In the genomic region with DNA sequence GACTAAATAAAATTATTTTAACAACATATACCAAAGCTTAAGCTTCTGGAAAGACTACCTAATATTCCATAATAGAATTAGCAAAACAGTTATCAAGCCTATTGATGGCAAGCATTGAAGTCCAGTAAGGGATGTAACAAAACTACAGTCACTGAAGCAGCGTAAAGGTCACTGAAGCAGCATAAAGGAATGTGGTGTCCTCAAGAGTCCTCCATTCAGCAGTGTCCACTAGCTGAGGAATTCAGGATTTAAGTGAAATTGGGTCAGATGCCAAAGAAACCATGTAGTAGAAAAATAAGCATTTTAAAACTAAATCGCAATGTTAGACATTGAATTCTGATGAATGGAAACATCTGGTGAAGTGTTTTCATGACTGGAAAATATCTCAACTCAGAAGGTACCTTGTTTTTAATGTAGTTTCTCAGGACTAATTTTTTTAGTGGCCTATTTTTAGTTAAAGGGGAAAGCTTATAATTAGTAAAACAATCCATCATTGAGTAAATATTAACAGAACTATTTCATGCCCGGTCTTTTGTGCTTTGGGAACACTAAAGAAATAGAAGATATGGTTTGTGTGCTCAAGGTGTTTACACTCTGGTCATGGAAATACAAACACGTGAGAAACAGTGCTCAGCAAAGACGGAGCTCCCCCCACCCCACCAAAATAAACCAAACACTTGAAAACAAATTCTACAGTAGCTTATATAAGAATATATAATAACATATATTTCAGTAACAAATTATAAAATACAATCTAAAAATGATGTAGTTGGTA, we compare ENCODE assay signal across 16 cellular contexts.
A peak's percentile ranks its signal among the peaks of the same experiment; 100 is the strongest.
DNase-seq lines count a peak whose midpoint lies in the region; FAIRE-seq and TF ChIP-seq lines count a peak whose summit lies in the region.
"Had no signal": no experiment of that assay in that cellular context is flagged by ENCODE, and none has a peak within 500 bp of the region (broad histone marks: within the 10 kb centered on the region; RNA-seq: fewer than 3 reads in every experiment).

No MANE protein-coding gene starts in this region.

- H2AK5ac ChIP-seq in H9 (ENCODE audit: insufficient read length, low read length) = no peak overlapping the region

- H3K23me2 ChIP-seq in H9 (ENCODE audit: insufficient read length, low read depth, low read length, poor library complexity, severe bottlenecking) = no peaks in the 10 kb centered on the region

- H3K27ac ChIP-seq in smooth muscle cell (ENCODE audit: low read depth) (no peak overlapping the region), H9 (ENCODE audit: insufficient read length, low read depth, low read length) (no peak overlapping the region)

- H4K5ac ChIP-seq in H9 (ENCODE audit: insufficient read length, low read depth, low read length) = no peak overlapping the region

- H4K91ac ChIP-seq in H9 (ENCODE audit: insufficient read length, low read depth, low read length) = no peak overlapping the region

- peaks cover 9 to 17% of the 10 kb centered on the region in 2 experiments; a peak in 3 of 4 replicates for H3K4me1 Mint-ChIP-seq in H9
- H3K4me1 Mint-ChIP-seq: activated CD4-positive, alpha-beta T cell treated with anti-CD3 and anti-CD28 coated beads, Interleukin-2, amount 10 ng/mL, durations not matched to agents 7 days and 5 days; CD8-positive, alpha-beta memory T cell had no signal

- H3K4me3 ChIP-seq in foreskin fibroblast (ENCODE audit: low read depth in 1 of 2, low read length in 2 of 2) (no peak overlapping the region), smooth muscle cell (no peak overlapping the region)
- H3K4me3 ChIP-seq: gastroesophageal sphincter had no signal

- H3K79me1 ChIP-seq in H9 (ENCODE audit: insufficient read depth, low read depth, low read length, poor library complexity, severe bottlenecking) = no peaks in the 10 kb centered on the region

- no peak for TF ChIP-seq POLR2A in GM12891 (IDR thresholded peaks at IDR 0.05; ENCODE audit: low read depth, low read length)

- H4K20me1 ChIP-seq in smooth muscle cell (ENCODE audit: low read depth) = no peaks in the 10 kb centered on the region
- no peaks in the 10 kb centered on the region for H4K20me1 ChIP-seq in H9 (ENCODE audit: control insufficient read depth, insufficient read depth, insufficient read length)

- H3K4me3 Mint-ChIP-seq in H9 = no peak overlapping the region
- H3K4me3 Mint-ChIP-seq: activated CD4-positive, alpha-beta T cell treated with anti-CD3 and anti-CD28 coated beads, Interleukin-2, amount 10 ng/mL, durations not matched to agents 7 days and 5 days; CD8-positive, alpha-beta memory T cell; stimulated activated naive CD8-positive, alpha-beta T cell treated with anti-CD3 and anti-CD28 coated beads, Interleukin-15, Interleukin-2, amounts not matched to agents 100 ng/mL and 50 ng/mL, for 24 hours had no signal

- no peaks in the 10 kb centered on the region for H3K27me3 Mint-ChIP-seq in H9 (ENCODE audit: low read depth)
- H3K27me3 Mint-ChIP-seq: activated CD4-positive, alpha-beta T cell treated with anti-CD3 and anti-CD28 coated beads, Interleukin-2, amount 10 ng/mL, durations not matched to agents 7 days and 5 days; CD8-positive, alpha-beta memory T cell; stimulated activated naive CD8-positive, alpha-beta T cell treated with anti-CD3 and anti-CD28 coated beads, Interleukin-15, Interleukin-2, amounts not matched to agents 100 ng/mL and 50 ng/mL, for 24 hours had no signal

- peaks cover 21% of the 10 kb centered on the region for H3K4me1 ChIP-seq in smooth muscle cell (ENCODE audit: low read depth)
- H3K4me1 ChIP-seq in H9 (ENCODE audit: insufficient read depth, low read length) = no peaks in the 10 kb centered on the region

- no peak overlapping the region for H3K18ac ChIP-seq in H9 (ENCODE audit: insufficient read length, low read depth, low read length)

- 95% methylated on average over 5 of the region's 5 CpGs for whole genome bisulfite sequencing in smooth muscle cell (ENCODE audit: low lambda C conversion rate)
- no CpG with 5 or more reads among the region's 5 CpGs for WGBS in H9 (ENCODE audit: extremely low coverage, insufficient read length, low lambda C conversion rate)

- no peak overlapping the region for H3K4ac ChIP-seq in H9 (ENCODE audit: low read depth, low read length)

- peak; percentile 5 for FAIRE-seq in GM12891 (lab: Jason Lieb, UNC)
- FAIRE-seq: colon had no signal

- no peak overlapping the region for H3K9ac ChIP-seq in smooth muscle cell (ENCODE audit: low read depth)
- no peak overlapping the region for H3K9ac ChIP-seq in H9 (ENCODE audit: extremely low read depth, insufficient read length, low read length)

- H3K27me3 ChIP-seq in smooth muscle cell (ENCODE audit: low read depth) (no peaks in the 10 kb centered on the region), H9 (ENCODE audit: insufficient read depth, low read length) (no peaks in the 10 kb centered on the region)
- H3K27me3 ChIP-seq: gastroesophageal sphincter had no signal

- no peaks in the 10 kb centered on the region for H3F3A ChIP-seq in smooth muscle cell (ENCODE audit: low read depth)

- H3K79me2 ChIP-seq in smooth muscle cell (ENCODE audit: low read depth) = no peaks in the 10 kb centered on the region
- no peaks in the 10 kb centered on the region for H3K79me2 ChIP-seq in H9 (ENCODE audit: insufficient read depth, low read length)

- H3K27ac Mint-ChIP-seq in H9 = no peak overlapping the region
- H3K27ac Mint-ChIP-seq: activated CD4-positive, alpha-beta T cell treated with anti-CD3 and anti-CD28 coated beads, Interleukin-2, amount 10 ng/mL, durations not matched to agents 7 days and 5 days; CD8-positive, alpha-beta memory T cell; stimulated activated naive CD8-positive, alpha-beta T cell treated with anti-CD3 and anti-CD28 coated beads, Interleukin-15, Interleukin-2, amounts not matched to agents 100 ng/mL and 50 ng/mL, for 24 hours had no signal

- no peak overlapping the region for H3K56ac ChIP-seq in H9 (ENCODE audit: insufficient read length, low read depth, low read length)

- no peak overlapping the region for H3T11ph ChIP-seq in H9 (ENCODE audit: low read length)

- H2BK12ac ChIP-seq in H9 (ENCODE audit: insufficient read length, low read depth, low read length) = no peak overlapping the region

- no peak overlapping the region for H2BK20ac ChIP-seq in H9 (ENCODE audit: low read depth, low read length, poor library complexity, severe bottlenecking)

- H4K8ac ChIP-seq in H9 (replicated peaks; ENCODE audit: insufficient read length, low read depth, low read length) = no peak overlapping the region

- H3K14ac ChIP-seq in H9 (ENCODE audit: insufficient read depth, low read length) = no peak overlapping the region

- peaks cover 6 to 14% (median 12%) of the 10 kb centered on the region in 3 experiments; a peak in 6 of 7 replicates for H3K36me3 Mint-ChIP-seq in H9 (ENCODE audit: insufficient read depth in 1 of 3, low read depth in 3 of 3)
- H3K36me3 Mint-ChIP-seq: CD8-positive, alpha-beta memory T cell had no signal

- DNase-seq in GM12891 (ENCODE audit: insufficient read length, low spot score) (no peak), NCI-H774 (lab: John Stamatoyannopoulos, UW) (peak; percentile 54), foreskin fibroblast (peak; percentile 31 to 57), renal cortical epithelial cell (ENCODE audit: low read depth) (peak; percentile 87), smooth muscle cell (lab: John Stamatoyannopoulos, UW; ENCODE audit: unreplicated experiment) (no peak), A172 (ENCODE audit: low spot score) (no peak), NOMO-1 treated with DMSO at 0.1 percent for 48 hours (lab: John Stamatoyannopoulos, UW; ENCODE audit: unreplicated experiment) (no peak), H9 (no peak)
- DNase-seq: activated CD4-positive, alpha-beta T cell treated with anti-CD3 and anti-CD28 coated beads, Interleukin-2, amount 10 ng/mL, durations not matched to agents 7 days and 5 days; CD8-positive, alpha-beta memory T cell; NCI-H1930; PC-3; stimulated activated CD4-positive, alpha-beta T cell treated with anti-CD3 and anti-CD28 coated beads, Interleukin-2, amount 100 ng/mL, for 48 hours had no signal

- no peak overlapping the region for H3K23ac ChIP-seq in H9 (ENCODE audit: insufficient read length, low read depth, low read length)

- no peaks in the 10 kb centered on the region for H3K9me3 ChIP-seq in smooth muscle cell (replicated peaks; ENCODE audit: low read depth)
- no peaks in the 10 kb centered on the region for H3K9me3 ChIP-seq in H9 (ENCODE audit: control insufficient read depth, low read depth, low read length)
- H3K9me3 ChIP-seq: gastroesophageal sphincter had no signal

- H3K9me3 Mint-ChIP-seq in H9 = peaks cover 11 to 12% of the 10 kb centered on the region in 2 experiments
- H3K9me3 Mint-ChIP-seq: activated CD4-positive, alpha-beta T cell treated with anti-CD3 and anti-CD28 coated beads, Interleukin-2, amount 10 ng/mL, durations not matched to agents 7 days and 5 days; CD8-positive, alpha-beta memory T cell had no signal

- H2BK120ac ChIP-seq in H9 (ENCODE audit: low read depth, low read length, poor library complexity, severe bottlenecking) = no peak overlapping the region

- H2AFZ ChIP-seq in smooth muscle cell (ENCODE audit: low read depth) (no peak overlapping the region), H9 (ENCODE audit: low read length) (no peak overlapping the region)

- H2BK15ac ChIP-seq in H9 (ENCODE audit: low read depth, low read length) = no peak overlapping the region

- H3K36me3 ChIP-seq in smooth muscle cell (ENCODE audit: low read depth) = no peaks in the 10 kb centered on the region
- H3K36me3 ChIP-seq: gastroesophageal sphincter had no signal

- no peak overlapping the region for H2BK5ac ChIP-seq in H9 (ENCODE audit: insufficient read length, low read length)

- H3K4me2 ChIP-seq in smooth muscle cell (no peak overlapping the region), H9 (ENCODE audit: insufficient read depth, insufficient read length, low read length) (no peak overlapping the region)

- no peak for TF ChIP-seq CTCF in foreskin fibroblast (IDR thresholded peaks at IDR 0.05; ENCODE audit: low read depth, low read length)
- no peak for TF ChIP-seq CTCF in smooth muscle cell (IDR thresholded peaks at IDR 0.05; ENCODE audit: borderline replicate concordance, insufficient read depth, poor library complexity, severe bottlenecking)
- no peak for TF ChIP-seq CTCF in H9 (conservative IDR thresholded peaks at IDR 0.05)

TF ChIP-seq in GM12891, 5 proteins besides CTCF, POLR2A, EP300 and RAD21:
- TF ChIP-seq PAX5 (IDR thresholded peaks at IDR 0.05; ENCODE audit: insufficient read depth, low read length, severe bottlenecking) (no peak), POLR2AphosphoS5 (IDR thresholded peaks at IDR 0.05; ENCODE audit: low read depth, low read length) (no peak), TAF1 (IDR thresholded peaks at IDR 0.05; ENCODE audit: low read depth, low read length) (no peak), SPI1 (IDR thresholded peaks at IDR 0.05; ENCODE audit: low read depth, low read length) (no peak), POU2F2 (IDR thresholded peaks at IDR 0.05; ENCODE audit: low read depth, low read length) (no peak)

Comparison
In these comparisons a context has a peak if more than half of its experiments do, and no peak if none do; other contexts are left out.
1. DNase-seq: peak in NCI-H774 (single experiment), foreskin fibroblast (2 of 2) and renal cortical epithelial cell (single experiment); none in GM12891 (single experiment), smooth muscle cell (single experiment), A172 (single experiment), NOMO-1 treated with DMSO at 0.1 percent for 48 hours (single experiment) and H9 (single experiment).